In genomic region chr2:233840520-233840919, GRCh38 we compare ENCODE assay signal across 20 cellular contexts.
"Had no signal": no experiment of that assay in that cellular context is flagged by ENCODE, and none has a peak within 500 bp of the region (broad histone marks: within the 10 kb centered on the region; RNA-seq: fewer than 3 reads in every experiment).

No MANE protein-coding gene starts in this region.

- H3K4me1 ChIP-seq: lower lobe of right lung, suprapubic skin had no signal

- ATAC-seq: activated T-cell treated with anti-CD3 and anti-CD28 coated beads, Interleukin-2, amount 50 U/mL, for 4 hours; left colon; lower lobe of right lung; natural killer cell; right cardiac atrium had no signal

- H3K27ac ChIP-seq: epithelial cell of prostate, lower lobe of right lung, neutrophil, skin epidermis, suprapubic skin had no signal

- DNase-seq: activated CD4-positive, alpha-beta T cell treated with anti-CD3 and anti-CD28 coated beads, Interleukin-2, amount 10 ng/mL, durations not matched to agents 24 days and 14 days; activated CD8-positive, alpha-beta memory T cell treated with anti-CD3 and anti-CD28 coated beads, Interleukin-2, amount 50 U/mL, for 4 hours; activated gamma-delta T cell; activated T-cell treated with anti-CD3 and anti-CD28 coated beads, Interleukin-2, amount 50 U/mL, for 4 hours; amniotic stem cell; endodermal cell; foreskin fibroblast; glutamatergic neuron; hypothalamus; left colon; lower lobe of right lung; natural killer cell; right cardiac atrium; stimulated activated CD4-positive, alpha-beta T cell treated with anti-CD3 and anti-CD28 coated beads, Interleukin-15, amount 100 ng/mL, for 24 hours; stimulated activated CD4-positive, alpha-beta T cell treated with anti-CD3 and anti-CD28 coated beads, Interleukin-2, amount 100 ng/mL, for 48 hours; T1000 had no signal

- H3K4me3 ChIP-seq: lower lobe of right lung, skin epidermis, suprapubic skin had no signal

- H3K9me3 ChIP-seq: lower lobe of right lung, neutrophil, suprapubic skin had no signal

- H3K27me3 ChIP-seq: neutrophil, suprapubic skin had no signal

- H3K36me3 ChIP-seq: lower lobe of right lung, suprapubic skin had no signal
